9 cellular contexts compared by ENCODE assay signal in the genomic region with DNA sequence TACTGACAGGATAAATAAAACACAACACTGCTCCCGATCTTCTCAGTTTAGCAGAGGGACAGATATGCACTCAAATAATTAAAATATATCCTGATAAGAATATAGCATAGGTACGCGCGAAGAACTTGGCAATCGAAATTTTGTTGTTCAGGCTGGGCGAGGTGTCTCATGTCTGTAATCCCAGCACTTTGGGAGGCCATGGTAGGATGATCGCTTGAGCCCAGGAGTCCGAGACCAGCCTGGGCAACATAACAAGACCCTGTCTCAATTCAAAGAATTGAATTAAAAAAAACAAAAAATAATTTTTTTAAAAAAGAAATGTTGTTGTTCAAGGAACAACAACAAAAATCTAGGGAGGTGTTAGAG.
DNase-seq lines count a peak whose midpoint lies in the region; ATAC-seq and TF ChIP-seq lines count a peak whose summit lies in the region.
"Had no signal": no experiment of that assay in that cellular context is flagged by ENCODE, and none has a peak within 500 bp of the region (broad histone marks: within the 10 kb centered on the region; RNA-seq: fewer than 3 reads in every experiment).

No MANE protein-coding gene starts in this region.

- no peaks in the 10 kb centered on the region for H3K9me3 ChIP-seq in OCI-LY3 (ENCODE audit: insufficient read depth, low read length)

- no peaks in the 10 kb centered on the region for H3K9me3 Mint-ChIP-seq in memory B cell

- peaks cover 52% of the 10 kb centered on the region for H3K36me3 ChIP-seq in OCI-LY3 (replicated peaks; ENCODE audit: low read depth, low read length)

- no peak overlapping the region for H2AFZ ChIP-seq in OCI-LY3 (ENCODE audit: low read depth, low read length)

- no peak for DNase-seq in GM12865 (ENCODE audit: low read depth)
- no peak for DNase-seq in memory B cell (ENCODE audit: low spot score in 2 of 2)
- DNase-seq: NCI-H446 treated with DMSO at 0.1 percent for 48 hours, retina, SIG-M5 had no signal

- H3K4me1 Mint-ChIP-seq in memory B cell, result peaks cover 66% of the 10 kb centered on the region

- peaks cover 27% of the 10 kb centered on the region for H3K36me3 Mint-ChIP-seq in memory B cell

- peaks cover 51% of the 10 kb centered on the region for H3K79me2 ChIP-seq in OCI-LY3 (ENCODE audit: low read length)

- peaks cover 96% of the 10 kb centered on the region for H3K4me1 ChIP-seq in OCI-LY3 (ENCODE audit: low read length)

- no peak for TF ChIP-seq CTCF in GM12865 (IDR thresholded peaks at IDR 0.05; ENCODE audit: insufficient read depth, low read depth, low read length, missing control alignments)
- TF ChIP-seq CTCF in OCI-LY3 (IDR thresholded peaks at IDR 0.05; ENCODE audit: low read depth, low read length), result no peak

- peak overlapping the region; percentile 45 for H3K9ac ChIP-seq in OCI-LY3 (ENCODE audit: low read length)

- H3K4me3 ChIP-seq in GM12865 (ENCODE audit: low read depth, low read length) (peak overlapping the region; percentile 5; the same call in 1 of the 2 replicates), OCI-LY3 (ENCODE audit: low read length) (peak overlapping the region; percentile 9; the same call in 1 of the 2 replicates)

- no peak for ATAC-seq in memory B cell (ENCODE audit: low read depth)
- no peak for ATAC-seq in GM18858 (IDR thresholded peaks at IDR 0.05; ENCODE audit: unreplicated experiment)
- no peak for ATAC-seq in HG03460 (IDR thresholded peaks at IDR 0.05; ENCODE audit: unreplicated experiment)
- ATAC-seq in GM21786 (IDR thresholded peaks at IDR 0.05; ENCODE audit: unreplicated experiment), result no peak

- peak overlapping the region; percentile 100 for H3K27ac Mint-ChIP-seq in memory B cell

- H3K4me2 ChIP-seq in OCI-LY3 (ENCODE audit: low read length), result peak overlapping the region; percentile 92

- H3K27ac ChIP-seq in OCI-LY3 (ENCODE audit: low read length), result peak overlapping the region; percentile 96

- no peaks in the 10 kb centered on the region for H3K27me3 ChIP-seq in OCI-LY3 (ENCODE audit: low read depth, low read length)

- peaks cover 47% of the 10 kb centered on the region for H4K20me1 ChIP-seq in OCI-LY3 (ENCODE audit: insufficient read depth, low read length)

- H3K4me3 Mint-ChIP-seq in memory B cell, result no peak overlapping the region

- no peaks in the 10 kb centered on the region for H3K27me3 Mint-ChIP-seq in memory B cell
